16 cellular contexts compared by ENCODE assay signal in genomic region chr7:107390921-107391320, GRCh38.
"Had no signal": no experiment of that assay in that cellular context is flagged by ENCODE, and none has a peak within 500 bp of the region (broad histone marks: within the 10 kb centered on the region; RNA-seq: fewer than 3 reads in every experiment).

No MANE protein-coding gene starts in this region.

- H3K27ac ChIP-seq: ascending aorta, breast epithelium had no signal

- H3K4me3 ChIP-seq: ascending aorta, breast epithelium had no signal

- H3K9me3 Mint-ChIP-seq: activated CD4-positive, alpha-beta T cell treated with anti-CD3 and anti-CD28 coated beads, Interleukin-2, amount 10 ng/mL, durations not matched to agents 24 days and 14 days; activated T-cell treated with anti-CD3 and anti-CD28 coated beads, Interleukin-2, amount 50 U/mL, for 72 hours; naive thymus-derived CD4-positive, alpha-beta T cell had no signal

- DNase-seq: activated CD4-positive, alpha-beta T cell treated with anti-CD3 and anti-CD28 coated beads, Interleukin-2, amount 10 ng/mL, durations not matched to agents 24 days and 14 days; activated CD8-positive, alpha-beta memory T cell treated with anti-CD3 and anti-CD28 coated beads, Interleukin-2, amount 50 U/mL, for 48 hours; activated CD8-positive, alpha-beta T cell treated with anti-CD3 and anti-CD28 coated beads, Interleukin-2, amount 10 ng/mL, durations not matched to agents 7 days and 5 days; activated effector memory CD4-positive, alpha-beta T cell treated with anti-CD3 and anti-CD28 coated beads, Interleukin-2, amount 50 U/mL, for 16 hours; activated naive CD4-positive, alpha-beta T cell treated with anti-CD3 and anti-CD28 coated beads, Interleukin-2, amount 50 U/mL, for 16 hours; activated T-cell treated with anti-CD3 and anti-CD28 coated beads, Interleukin-2, amount 50 U/mL, for 72 hours; cortex of kidney; mesenchymal stem cell; naive thymus-derived CD4-positive, alpha-beta T cell; nucleus accumbens; stimulated activated CD8-positive, alpha-beta memory T cell treated with anti-CD3 and anti-CD28 coated beads, Interleukin-4, amount 100 ng/mL, for 48 hours; stimulated activated naive CD4-positive, alpha-beta T cell; T-helper 1 cell; T-helper 9 cell had no signal

- H3K36me3 ChIP-seq: ascending aorta, breast epithelium had no signal

- ATAC-seq: activated CD8-positive, alpha-beta T cell treated with anti-CD3 and anti-CD28 coated beads, Interleukin-2, amount 10 ng/mL, durations not matched to agents 7 days and 5 days; activated T-cell treated with anti-CD3 and anti-CD28 coated beads, Interleukin-2, amount 50 U/mL, for 72 hours; naive thymus-derived CD4-positive, alpha-beta T cell had no signal

- H3K4me1 ChIP-seq: breast epithelium had no signal

- H3K27me3 ChIP-seq: ascending aorta, breast epithelium had no signal

- H3K4me3 Mint-ChIP-seq: activated CD4-positive, alpha-beta T cell treated with anti-CD3 and anti-CD28 coated beads, Interleukin-2, amount 10 ng/mL, durations not matched to agents 24 days and 14 days; activated CD8-positive, alpha-beta T cell treated with anti-CD3 and anti-CD28 coated beads, Interleukin-2, amount 10 ng/mL, durations not matched to agents 7 days and 5 days; activated T-cell treated with anti-CD3 and anti-CD28 coated beads, Interleukin-2, amount 50 U/mL, for 72 hours; naive thymus-derived CD4-positive, alpha-beta T cell had no signal

- H3K27ac Mint-ChIP-seq: activated CD4-positive, alpha-beta T cell treated with anti-CD3 and anti-CD28 coated beads, Interleukin-2, amount 10 ng/mL, durations not matched to agents 24 days and 14 days; activated CD8-positive, alpha-beta T cell treated with anti-CD3 and anti-CD28 coated beads, Interleukin-2, amount 10 ng/mL, durations not matched to agents 7 days and 5 days; activated T-cell treated with anti-CD3 and anti-CD28 coated beads, Interleukin-2, amount 50 U/mL, for 72 hours had no signal

- H3K9me3 ChIP-seq: ascending aorta, breast epithelium had no signal

- H3K27me3 Mint-ChIP-seq: activated CD4-positive, alpha-beta T cell treated with anti-CD3 and anti-CD28 coated beads, Interleukin-2, amount 10 ng/mL, durations not matched to agents 24 days and 14 days; naive thymus-derived CD4-positive, alpha-beta T cell had no signal
